Comparison of ENCODE assay signal across 2 cellular contexts in the genomic region with DNA sequence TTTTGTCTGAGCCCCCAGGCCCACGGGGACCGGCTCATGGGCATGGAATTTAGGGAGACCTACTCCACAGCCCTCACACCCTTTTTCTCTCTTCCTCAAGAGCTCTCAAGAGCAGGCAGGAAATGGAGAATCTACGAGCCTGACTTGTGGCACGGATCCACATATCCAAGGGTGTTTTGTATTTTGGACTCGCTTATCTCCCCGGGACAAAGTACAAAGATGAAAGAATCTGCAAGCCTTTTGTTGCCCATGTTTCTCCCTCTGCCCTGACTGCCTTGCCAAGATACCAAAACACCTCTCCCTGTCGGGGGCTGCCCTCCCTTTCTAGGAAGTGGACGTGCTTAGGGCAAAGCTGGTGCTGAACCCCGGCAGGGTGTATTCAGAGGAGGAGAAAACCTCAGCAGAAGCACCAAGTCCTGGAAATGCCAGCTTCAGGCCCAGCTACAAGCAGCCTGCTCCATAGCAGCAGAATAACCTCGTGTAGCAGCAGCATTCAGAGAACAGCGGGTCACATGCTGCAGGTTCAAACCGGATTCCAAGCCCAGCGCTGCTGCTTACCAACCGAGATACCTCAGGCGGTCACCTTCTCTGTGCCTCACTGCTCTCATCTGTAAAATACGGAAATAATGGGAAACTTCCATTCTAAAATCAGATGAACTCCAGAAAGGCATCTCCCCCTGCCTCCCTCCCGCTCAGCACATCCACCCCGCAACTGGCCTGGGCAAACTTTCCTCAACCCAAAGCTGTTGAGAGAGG.
A peak's percentile ranks its signal among the peaks of the same experiment; 100 is the strongest.
TF ChIP-seq lines count a peak whose summit lies in the region.

No MANE protein-coding gene starts in this region.

TF ChIP-seq in IMR-90, 13 proteins besides CTCF, POLR2A, EP300 and RAD21:
- TF ChIP-seq RFX5 (IDR thresholded peaks at IDR 0.05; ENCODE audit: low read depth, low read length) (no peak), MAZ (IDR thresholded peaks at IDR 0.05; ENCODE audit: borderline replicate concordance, low read depth, low read length) (no peak), BHLHE40 (IDR thresholded peaks at IDR 0.05; ENCODE audit: low read depth, low read length) (no peak), MAFK (IDR thresholded peaks at IDR 0.05; ENCODE audit: low read depth, low read length) (no peak), RCOR1 (IDR thresholded peaks at IDR 0.05; ENCODE audit: insufficient replicate concordance, low read length) (no peak)
- TF ChIP-seq, protein P1, sequence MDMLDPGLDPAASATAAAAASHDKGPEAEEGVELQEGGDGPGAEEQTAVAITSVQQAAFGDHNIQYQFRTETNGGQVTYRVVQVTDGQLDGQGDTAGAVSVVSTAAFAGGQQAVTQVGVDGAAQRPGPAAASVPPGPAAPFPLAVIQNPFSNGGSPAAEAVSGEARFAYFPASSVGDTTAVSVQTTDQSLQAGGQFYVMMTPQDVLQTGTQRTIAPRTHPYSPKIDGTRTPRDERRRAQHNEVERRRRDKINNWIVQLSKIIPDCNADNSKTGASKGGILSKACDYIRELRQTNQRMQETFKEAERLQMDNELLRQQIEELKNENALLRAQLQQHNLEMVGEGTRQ (IDR thresholded peaks at IDR 0.05; ENCODE audit: low read depth, low read length), result 0 out of 2 replicates have a peak, but pooled peaks have one; percentile 11

TF ChIP-seq in K562, 482 proteins besides CTCF, POLR2A, EP300 and RAD21 (continues in another document):
- TF ChIP-seq BRD9 (IDR thresholded peaks at IDR 0.05; ENCODE audit: low read depth, partially characterized antibody) (no peak), POLR2G (IDR thresholded peaks at IDR 0.05; ENCODE audit: low read depth, low read length) (no peak), ATF7 (IDR thresholded peaks at IDR 0.05) (no peak), DNMT1 (IDR thresholded peaks at IDR 0.05) (no peak), TBP (optimal IDR thresholded peaks at IDR 0.05; ENCODE audit: low read depth, low read length) (no peak), FUS (optimal IDR thresholded peaks at IDR 0.05; ENCODE audit: low read depth, low read length) (no peak), NR2C2 (CRISPR knock-in tag; IDR thresholded peaks at IDR 0.05) (no peak), NR2C2 (tag; IDR thresholded peaks at IDR 0.05) (no peak)
- TF ChIP-seq, protein P2, sequence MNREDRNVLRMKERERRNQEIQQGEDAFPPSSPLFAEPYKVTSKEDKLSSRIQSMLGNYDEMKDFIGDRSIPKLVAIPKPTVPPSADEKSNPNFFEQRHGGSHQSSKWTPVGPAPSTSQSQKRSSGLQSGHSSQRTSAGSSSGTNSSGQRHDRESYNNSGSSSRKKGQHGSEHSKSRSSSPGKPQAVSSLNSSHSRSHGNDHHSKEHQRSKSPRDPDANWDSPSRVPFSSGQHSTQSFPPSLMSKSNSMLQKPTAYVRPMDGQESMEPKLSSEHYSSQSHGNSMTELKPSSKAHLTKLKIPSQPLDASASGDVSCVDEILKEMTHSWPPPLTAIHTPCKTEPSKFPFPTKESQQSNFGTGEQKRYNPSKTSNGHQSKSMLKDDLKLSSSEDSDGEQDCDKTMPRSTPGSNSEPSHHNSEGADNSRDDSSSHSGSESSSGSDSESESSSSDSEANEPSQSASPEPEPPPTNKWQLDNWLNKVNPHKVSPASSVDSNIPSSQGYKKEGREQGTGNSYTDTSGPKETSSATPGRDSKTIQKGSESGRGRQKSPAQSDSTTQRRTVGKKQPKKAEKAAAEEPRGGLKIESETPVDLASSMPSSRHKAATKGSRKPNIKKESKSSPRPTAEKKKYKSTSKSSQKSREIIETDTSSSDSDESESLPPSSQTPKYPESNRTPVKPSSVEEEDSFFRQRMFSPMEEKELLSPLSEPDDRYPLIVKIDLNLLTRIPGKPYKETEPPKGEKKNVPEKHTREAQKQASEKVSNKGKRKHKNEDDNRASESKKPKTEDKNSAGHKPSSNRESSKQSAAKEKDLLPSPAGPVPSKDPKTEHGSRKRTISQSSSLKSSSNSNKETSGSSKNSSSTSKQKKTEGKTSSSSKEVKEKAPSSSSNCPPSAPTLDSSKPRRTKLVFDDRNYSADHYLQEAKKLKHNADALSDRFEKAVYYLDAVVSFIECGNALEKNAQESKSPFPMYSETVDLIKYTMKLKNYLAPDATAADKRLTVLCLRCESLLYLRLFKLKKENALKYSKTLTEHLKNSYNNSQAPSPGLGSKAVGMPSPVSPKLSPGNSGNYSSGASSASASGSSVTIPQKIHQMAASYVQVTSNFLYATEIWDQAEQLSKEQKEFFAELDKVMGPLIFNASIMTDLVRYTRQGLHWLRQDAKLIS (CRISPR knock-in tag; IDR thresholded peaks at IDR 0.05), result no peak
- TF ChIP-seq, protein P3, sequence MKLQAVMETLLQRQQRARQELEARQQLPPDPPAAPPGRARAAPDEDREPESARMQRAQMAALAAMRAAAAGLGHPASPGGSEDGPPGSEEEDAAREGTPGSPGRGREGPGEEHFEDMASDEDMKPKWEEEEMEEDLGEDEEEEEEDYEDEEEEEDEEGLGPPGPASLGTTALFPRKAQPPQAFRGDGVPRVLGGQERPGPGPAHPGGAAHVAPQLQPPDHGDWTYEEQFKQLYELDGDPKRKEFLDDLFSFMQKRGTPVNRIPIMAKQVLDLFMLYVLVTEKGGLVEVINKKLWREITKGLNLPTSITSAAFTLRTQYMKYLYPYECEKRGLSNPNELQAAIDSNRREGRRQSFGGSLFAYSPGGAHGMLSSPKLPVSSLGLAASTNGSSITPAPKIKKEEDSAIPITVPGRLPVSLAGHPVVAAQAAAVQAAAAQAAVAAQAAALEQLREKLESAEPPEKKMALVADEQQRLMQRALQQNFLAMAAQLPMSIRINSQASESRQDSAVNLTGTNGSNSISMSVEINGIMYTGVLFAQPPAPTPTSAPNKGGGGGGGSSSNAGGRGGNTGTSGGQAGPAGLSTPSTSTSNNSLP (IDR thresholded peaks at IDR 0.05; ENCODE audit: borderline replicate concordance, low read depth, low read length), result no peak
- TF ChIP-seq, protein P4, sequence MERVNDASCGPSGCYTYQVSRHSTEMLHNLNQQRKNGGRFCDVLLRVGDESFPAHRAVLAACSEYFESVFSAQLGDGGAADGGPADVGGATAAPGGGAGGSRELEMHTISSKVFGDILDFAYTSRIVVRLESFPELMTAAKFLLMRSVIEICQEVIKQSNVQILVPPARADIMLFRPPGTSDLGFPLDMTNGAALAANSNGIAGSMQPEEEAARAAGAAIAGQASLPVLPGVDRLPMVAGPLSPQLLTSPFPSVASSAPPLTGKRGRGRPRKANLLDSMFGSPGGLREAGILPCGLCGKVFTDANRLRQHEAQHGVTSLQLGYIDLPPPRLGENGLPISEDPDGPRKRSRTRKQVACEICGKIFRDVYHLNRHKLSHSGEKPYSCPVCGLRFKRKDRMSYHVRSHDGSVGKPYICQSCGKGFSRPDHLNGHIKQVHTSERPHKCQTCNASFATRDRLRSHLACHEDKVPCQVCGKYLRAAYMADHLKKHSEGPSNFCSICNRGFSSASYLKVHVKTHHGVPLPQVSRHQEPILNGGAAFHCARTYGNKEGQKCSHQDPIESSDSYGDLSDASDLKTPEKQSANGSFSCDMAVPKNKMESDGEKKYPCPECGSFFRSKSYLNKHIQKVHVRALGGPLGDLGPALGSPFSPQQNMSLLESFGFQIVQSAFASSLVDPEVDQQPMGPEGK (CRISPR knock-in tag; IDR thresholded peaks at IDR 0.05; ENCODE audit: borderline replicate concordance), result no peak
- TF ChIP-seq, protein P5, sequence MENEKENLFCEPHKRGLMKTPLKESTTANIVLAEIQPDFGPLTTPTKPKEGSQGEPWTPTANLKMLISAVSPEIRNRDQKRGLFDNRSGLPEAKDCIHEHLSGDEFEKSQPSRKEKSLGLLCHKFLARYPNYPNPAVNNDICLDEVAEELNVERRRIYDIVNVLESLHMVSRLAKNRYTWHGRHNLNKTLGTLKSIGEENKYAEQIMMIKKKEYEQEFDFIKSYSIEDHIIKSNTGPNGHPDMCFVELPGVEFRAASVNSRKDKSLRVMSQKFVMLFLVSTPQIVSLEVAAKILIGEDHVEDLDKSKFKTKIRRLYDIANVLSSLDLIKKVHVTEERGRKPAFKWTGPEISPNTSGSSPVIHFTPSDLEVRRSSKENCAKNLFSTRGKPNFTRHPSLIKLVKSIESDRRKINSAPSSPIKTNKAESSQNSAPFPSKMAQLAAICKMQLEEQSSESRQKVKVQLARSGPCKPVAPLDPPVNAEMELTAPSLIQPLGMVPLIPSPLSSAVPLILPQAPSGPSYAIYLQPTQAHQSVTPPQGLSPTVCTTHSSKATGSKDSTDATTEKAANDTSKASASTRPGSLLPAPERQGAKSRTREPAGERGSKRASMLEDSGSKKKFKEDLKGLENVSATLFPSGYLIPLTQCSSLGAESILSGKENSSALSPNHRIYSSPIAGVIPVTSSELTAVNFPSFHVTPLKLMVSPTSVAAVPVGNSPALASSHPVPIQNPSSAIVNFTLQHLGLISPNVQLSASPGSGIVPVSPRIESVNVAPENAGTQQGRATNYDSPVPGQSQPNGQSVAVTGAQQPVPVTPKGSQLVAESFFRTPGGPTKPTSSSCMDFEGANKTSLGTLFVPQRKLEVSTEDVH (IDR thresholded peaks at IDR 0.05; ENCODE audit: low read depth, partially characterized antibody), result no peak
- TF ChIP-seq, protein P6, sequence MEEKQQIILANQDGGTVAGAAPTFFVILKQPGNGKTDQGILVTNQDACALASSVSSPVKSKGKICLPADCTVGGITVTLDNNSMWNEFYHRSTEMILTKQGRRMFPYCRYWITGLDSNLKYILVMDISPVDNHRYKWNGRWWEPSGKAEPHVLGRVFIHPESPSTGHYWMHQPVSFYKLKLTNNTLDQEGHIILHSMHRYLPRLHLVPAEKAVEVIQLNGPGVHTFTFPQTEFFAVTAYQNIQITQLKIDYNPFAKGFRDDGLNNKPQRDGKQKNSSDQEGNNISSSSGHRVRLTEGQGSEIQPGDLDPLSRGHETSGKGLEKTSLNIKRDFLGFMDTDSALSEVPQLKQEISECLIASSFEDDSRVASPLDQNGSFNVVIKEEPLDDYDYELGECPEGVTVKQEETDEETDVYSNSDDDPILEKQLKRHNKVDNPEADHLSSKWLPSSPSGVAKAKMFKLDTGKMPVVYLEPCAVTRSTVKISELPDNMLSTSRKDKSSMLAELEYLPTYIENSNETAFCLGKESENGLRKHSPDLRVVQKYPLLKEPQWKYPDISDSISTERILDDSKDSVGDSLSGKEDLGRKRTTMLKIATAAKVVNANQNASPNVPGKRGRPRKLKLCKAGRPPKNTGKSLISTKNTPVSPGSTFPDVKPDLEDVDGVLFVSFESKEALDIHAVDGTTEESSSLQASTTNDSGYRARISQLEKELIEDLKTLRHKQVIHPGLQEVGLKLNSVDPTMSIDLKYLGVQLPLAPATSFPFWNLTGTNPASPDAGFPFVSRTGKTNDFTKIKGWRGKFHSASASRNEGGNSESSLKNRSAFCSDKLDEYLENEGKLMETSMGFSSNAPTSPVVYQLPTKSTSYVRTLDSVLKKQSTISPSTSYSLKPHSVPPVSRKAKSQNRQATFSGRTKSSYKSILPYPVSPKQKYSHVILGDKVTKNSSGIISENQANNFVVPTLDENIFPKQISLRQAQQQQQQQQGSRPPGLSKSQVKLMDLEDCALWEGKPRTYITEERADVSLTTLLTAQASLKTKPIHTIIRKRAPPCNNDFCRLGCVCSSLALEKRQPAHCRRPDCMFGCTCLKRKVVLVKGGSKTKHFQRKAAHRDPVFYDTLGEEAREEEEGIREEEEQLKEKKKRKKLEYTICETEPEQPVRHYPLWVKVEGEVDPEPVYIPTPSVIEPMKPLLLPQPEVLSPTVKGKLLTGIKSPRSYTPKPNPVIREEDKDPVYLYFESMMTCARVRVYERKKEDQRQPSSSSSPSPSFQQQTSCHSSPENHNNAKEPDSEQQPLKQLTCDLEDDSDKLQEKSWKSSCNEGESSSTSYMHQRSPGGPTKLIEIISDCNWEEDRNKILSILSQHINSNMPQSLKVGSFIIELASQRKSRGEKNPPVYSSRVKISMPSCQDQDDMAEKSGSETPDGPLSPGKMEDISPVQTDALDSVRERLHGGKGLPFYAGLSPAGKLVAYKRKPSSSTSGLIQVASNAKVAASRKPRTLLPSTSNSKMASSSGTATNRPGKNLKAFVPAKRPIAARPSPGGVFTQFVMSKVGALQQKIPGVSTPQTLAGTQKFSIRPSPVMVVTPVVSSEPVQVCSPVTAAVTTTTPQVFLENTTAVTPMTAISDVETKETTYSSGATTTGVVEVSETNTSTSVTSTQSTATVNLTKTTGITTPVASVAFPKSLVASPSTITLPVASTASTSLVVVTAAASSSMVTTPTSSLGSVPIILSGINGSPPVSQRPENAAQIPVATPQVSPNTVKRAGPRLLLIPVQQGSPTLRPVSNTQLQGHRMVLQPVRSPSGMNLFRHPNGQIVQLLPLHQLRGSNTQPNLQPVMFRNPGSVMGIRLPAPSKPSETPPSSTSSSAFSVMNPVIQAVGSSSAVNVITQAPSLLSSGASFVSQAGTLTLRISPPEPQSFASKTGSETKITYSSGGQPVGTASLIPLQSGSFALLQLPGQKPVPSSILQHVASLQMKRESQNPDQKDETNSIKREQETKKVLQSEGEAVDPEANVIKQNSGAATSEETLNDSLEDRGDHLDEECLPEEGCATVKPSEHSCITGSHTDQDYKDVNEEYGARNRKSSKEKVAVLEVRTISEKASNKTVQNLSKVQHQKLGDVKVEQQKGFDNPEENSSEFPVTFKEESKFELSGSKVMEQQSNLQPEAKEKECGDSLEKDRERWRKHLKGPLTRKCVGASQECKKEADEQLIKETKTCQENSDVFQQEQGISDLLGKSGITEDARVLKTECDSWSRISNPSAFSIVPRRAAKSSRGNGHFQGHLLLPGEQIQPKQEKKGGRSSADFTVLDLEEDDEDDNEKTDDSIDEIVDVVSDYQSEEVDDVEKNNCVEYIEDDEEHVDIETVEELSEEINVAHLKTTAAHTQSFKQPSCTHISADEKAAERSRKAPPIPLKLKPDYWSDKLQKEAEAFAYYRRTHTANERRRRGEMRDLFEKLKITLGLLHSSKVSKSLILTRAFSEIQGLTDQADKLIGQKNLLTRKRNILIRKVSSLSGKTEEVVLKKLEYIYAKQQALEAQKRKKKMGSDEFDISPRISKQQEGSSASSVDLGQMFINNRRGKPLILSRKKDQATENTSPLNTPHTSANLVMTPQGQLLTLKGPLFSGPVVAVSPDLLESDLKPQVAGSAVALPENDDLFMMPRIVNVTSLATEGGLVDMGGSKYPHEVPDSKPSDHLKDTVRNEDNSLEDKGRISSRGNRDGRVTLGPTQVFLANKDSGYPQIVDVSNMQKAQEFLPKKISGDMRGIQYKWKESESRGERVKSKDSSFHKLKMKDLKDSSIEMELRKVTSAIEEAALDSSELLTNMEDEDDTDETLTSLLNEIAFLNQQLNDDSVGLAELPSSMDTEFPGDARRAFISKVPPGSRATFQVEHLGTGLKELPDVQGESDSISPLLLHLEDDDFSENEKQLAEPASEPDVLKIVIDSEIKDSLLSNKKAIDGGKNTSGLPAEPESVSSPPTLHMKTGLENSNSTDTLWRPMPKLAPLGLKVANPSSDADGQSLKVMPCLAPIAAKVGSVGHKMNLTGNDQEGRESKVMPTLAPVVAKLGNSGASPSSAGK (IDR thresholded peaks at IDR 0.05), result peak; percentile 33; the same call in 1 of the 2 replicates
